In genomic region chr20:39397646-39398045, GRCh38 we compare ENCODE assay signal across 8 cellular contexts.
"Had no signal": no experiment of that assay in that cellular context is flagged by ENCODE, and none has a peak within 500 bp of the region (broad histone marks: within the 10 kb centered on the region; RNA-seq: fewer than 3 reads in every experiment).

No MANE protein-coding gene starts in this region.

- H3K4me3 ChIP-seq: GM12878 had no signal

- DNase-seq: GDM1, GF-D8 had no signal

- ATAC-seq: GM12878 had no signal

- FAIRE-seq: G401.6, GM12878, GM12891, GM12892, GM18507, GM19239 had no signal
